Comparison of ENCODE assay signal across 1 cellular context in the genomic region with DNA sequence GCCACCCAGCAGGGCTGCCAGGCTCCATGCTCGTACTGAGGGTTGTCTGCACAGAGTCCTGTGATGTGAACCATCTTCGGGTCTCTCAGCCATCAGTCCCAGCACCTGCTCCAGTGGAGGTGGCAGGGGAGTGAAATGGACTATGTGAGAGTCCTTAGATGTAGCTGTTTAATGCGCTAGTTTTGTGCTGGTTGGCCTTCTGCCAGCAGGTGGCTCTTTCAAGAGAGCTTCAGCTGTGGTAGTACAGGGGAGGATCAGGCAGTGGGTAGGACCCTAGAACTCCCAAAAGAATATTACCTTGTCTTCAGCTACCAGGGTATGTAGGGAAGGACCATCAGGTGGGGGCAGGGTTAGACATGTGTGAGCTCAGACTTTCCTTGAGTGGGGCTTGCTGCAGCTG.
TF ChIP-seq lines count a peak whose summit lies in the region.

No MANE protein-coding gene starts in this region.

TF ChIP-seq in WTC11, 78 proteins besides CTCF, POLR2A, EP300 and RAD21 (continued from another document):
- no peak for TF ChIP-seq ZNF138 (CRISPR knock-in tag; conservative IDR thresholded peaks at IDR 0.05)
- TF ChIP-seq, protein P1, sequence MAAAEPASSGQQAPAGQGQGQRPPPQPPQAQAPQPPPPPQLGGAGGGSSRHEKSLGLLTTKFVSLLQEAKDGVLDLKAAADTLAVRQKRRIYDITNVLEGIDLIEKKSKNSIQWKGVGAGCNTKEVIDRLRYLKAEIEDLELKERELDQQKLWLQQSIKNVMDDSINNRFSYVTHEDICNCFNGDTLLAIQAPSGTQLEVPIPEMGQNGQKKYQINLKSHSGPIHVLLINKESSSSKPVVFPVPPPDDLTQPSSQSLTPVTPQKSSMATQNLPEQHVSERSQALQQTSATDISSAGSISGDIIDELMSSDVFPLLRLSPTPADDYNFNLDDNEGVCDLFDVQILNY (CRISPR knock-in tag; IDR thresholded peaks at IDR 0.05), result no peak
TF ChIP-seq in WTC11: peak in this region for 0.
